ENCODE assay signal across 12 cellular contexts in genomic region chr5:42810905-42811590, GRCh38. TPM values are rescaled to one million over a fixed set of nuclear protein-coding genes. Genes with fewer than 3 reads are reported as not detected.
DNase-seq lines count a peak whose midpoint lies in the region; ATAC-seq, FAIRE-seq and TF ChIP-seq lines count a peak whose summit lies in the region.
"Had no signal": no experiment of that assay in that cellular context is flagged by ENCODE, and none has a peak within 500 bp of the region (broad histone marks: within the 10 kb centered on the region; RNA-seq: fewer than 3 reads in every experiment).

No MANE protein-coding gene starts in this region.

- no peak overlapping the region for H2AK5ac ChIP-seq in H1 (ENCODE audit: low read depth, low read length)

- WGBS in H1 (ENCODE audit: extremely low coverage in 1 of 2, insufficient coverage in 1 of 2, insufficient read length in 1 of 2, insufficient replicate concordance in 2 of 2, low coverage in 1 of 2, low lambda C conversion rate in 2 of 2, missing lambda C conversion rate in 1 of 2), 2 experiments = 89% methylated on average over 2 of the region's 2 CpGs; no CpG with 5 or more reads in 1 of the 2 experiments
- WGBS in liver = 24% methylated on average over 2 of the region's 2 CpGs
- 41 to 60% (median 50%) methylated on average over 2 of the region's 2 CpGs for WGBS in spleen, 5 donors

- no peaks in the 10 kb centered on the region for H3K23me2 ChIP-seq in H1 (ENCODE audit: low read depth, low read length)

- H3K27me3 Mint-ChIP-seq in CD4-positive, alpha-beta memory T cell = no peaks in the 10 kb centered on the region
- H3K27me3 Mint-ChIP-seq: CD8-positive, alpha-beta memory T cell had no signal

- no peak overlapping the region for H3K4me3 ChIP-seq in KMS-11 (IDR thresholded peaks at IDR 0.05; ENCODE audit: insufficient read depth, low read depth, low read length)
- H3K4me3 ChIP-seq in H1 (ENCODE audit: extremely low read depth in 1 of 4, insufficient read depth in 2 of 4, low read depth in 3 of 4, low read length in 4 of 4) = peak overlapping the region; percentile 19 to 53 (median 28); a peak in 6 of 8 replicates
- peak overlapping the region; percentile 76 to 84 (median 82) for H3K4me3 ChIP-seq in liver (ENCODE audit: low read depth in 1 of 3, low read length in 3 of 3)
- peak overlapping the region; percentile 24 to 73 (median 43) for H3K4me3 ChIP-seq in spleen
- no peak overlapping the region for H3K4me3 ChIP-seq in CD4-positive, alpha-beta memory T cell (ENCODE audit: low read length in 2 of 2)

- H3K4me3 Mint-ChIP-seq in CD4-positive, alpha-beta memory T cell = no peak overlapping the region
- H3K4me3 Mint-ChIP-seq: CD8-positive, alpha-beta memory T cell had no signal

- no peak for ATAC-seq in GM21737 (IDR thresholded peaks at IDR 0.05; ENCODE audit: unreplicated experiment)

- H3K18ac ChIP-seq in H1 (ENCODE audit: extremely low read depth, low read length) = no peak overlapping the region

- intact Hi-C loops in spleen (cut with DNase I; ENCODE audit: low total_unique reads) = loop anchor here (10.0 kb wide), 1 partner anchor 64 kb away; no protein-coding TSS in a partner anchor
- intact Hi-C loops in CD4-positive, alpha-beta memory T cell (cut with micrococcal nuclease) = no loop called here

- CTCF ChIA-PET in H1 (lab: Charles Lee; ENCODE audit: partially characterized antibody) = interaction anchor here (0.8 to 2.2 kb wide), 2 partner anchors 44 to 78 kb away, joined by 3 to 8 read pairs; no protein-coding TSS in a partner anchor
- CTCF ChIA-PET in CD4-positive, alpha-beta memory T cell (lab: Charles Lee; ENCODE audit: partially characterized antibody) = no interaction called here

- POLR2A ChIA-PET in H1 (lab: Charles Lee; ENCODE audit: partially characterized antibody) = interaction anchor here (1.9 kb wide), 1 partner anchor 9 kb away, joined by 4 read pairs; no protein-coding TSS in a partner anchor
- POLR2A ChIA-PET in CD4-positive, alpha-beta memory T cell (lab: Charles Lee; ENCODE audit: partially characterized antibody) = no interaction called here

- H4K5ac ChIP-seq in H1 (ENCODE audit: insufficient read length, low read depth, low read length) = no peak overlapping the region

- no peak for TF ChIP-seq EP300 in H1 (IDR thresholded peaks at IDR 0.05; ENCODE audit: borderline replicate concordance in 1 of 2, low read depth in 2 of 2, low read length in 2 of 2)

- no peak overlapping the region for H2BK20ac ChIP-seq in H1 (ENCODE audit: low read length)

- H3K9ac ChIP-seq in KMS-11 (no peak overlapping the region), H1 (replicated peaks in 1 of 4; ENCODE audit: extremely low read depth in 1 of 4, low read depth in 3 of 4, low read length in 3 of 4) (peak overlapping the region in 1 of 4 experiments; percentile 58; a peak in 1 of 7 replicates), liver (ENCODE audit: low read depth in 1 of 2, low read length in 2 of 2) (peak overlapping the region; percentile 90 to 98)

- H3K56ac ChIP-seq in H1 (replicated peaks; ENCODE audit: insufficient read length, low read depth, low read length) = no peak overlapping the region

- no peak overlapping the region for H3K14ac ChIP-seq in H1 (ENCODE audit: insufficient read length)

- H3K4me1 ChIP-seq in KMS-11 (ENCODE audit: low read depth, poor library complexity, severe bottlenecking) (peaks cover 19% of the 10 kb centered on the region), H1 (replicated peaks in 1 of 4; ENCODE audit: control insufficient read depth in 3 of 4, insufficient read depth in 4 of 4, low read length in 3 of 4) (peaks cover 7 to 13% (median 10%) of the 10 kb centered on the region in 4 experiments; a peak in 5 of 7 replicates), liver (ENCODE audit: control insufficient read depth in 4 of 4, insufficient read depth in 4 of 4, low read length in 3 of 4) (peaks cover 6 to 45% (median 31%) of the 10 kb centered on the region in 4 donors), spleen (peaks cover 0 to 33% (median 17%) of the 10 kb centered on the region in 6 donors)
- H3K4me1 ChIP-seq in CD4-positive, alpha-beta memory T cell (ENCODE audit: insufficient read depth, low read length) = no peaks in the 10 kb centered on the region

- H3K4ac ChIP-seq in H1 (replicated peaks; ENCODE audit: insufficient read length, low read depth, low read length) = no peak overlapping the region

- H2BK5ac ChIP-seq in H1 (ENCODE audit: low read depth, low read length) = no peak overlapping the region

- no peak overlapping the region for H4K8ac ChIP-seq in H1 (ENCODE audit: extremely low read depth, insufficient read depth, low read length)

- H3K27me3 ChIP-seq in KMS-11 (ENCODE audit: insufficient read depth, low read depth) (no peaks in the 10 kb centered on the region), H1 (replicated peaks in 1 of 4; ENCODE audit: control insufficient read depth in 3 of 4, extremely low read depth in 1 of 4, insufficient read depth in 3 of 4, low read length in 3 of 4) (no peaks in the 10 kb centered on the region), liver (ENCODE audit: control insufficient read depth in 4 of 4, insufficient read depth in 4 of 4, low read length in 3 of 4) (no peaks in the 10 kb centered on the region), spleen (replicated peaks in 1 of 7) (no peaks in the 10 kb centered on the region)
- H3K27me3 ChIP-seq in CD4-positive, alpha-beta memory T cell (ENCODE audit: insufficient read depth, low read length) = no peaks in the 10 kb centered on the region
- H3K27me3 ChIP-seq: brain microvascular endothelial cell had no signal

- H3K36me3 ChIP-seq in KMS-11 (ENCODE audit: insufficient read depth) (no peaks in the 10 kb centered on the region), H1 (ENCODE audit: control insufficient read depth in 2 of 4, insufficient read depth in 4 of 4, low read length in 3 of 4) (peaks cover 0 to 9% (median 1%) of the 10 kb centered on the region in 4 experiments; a peak in 2 of 8 replicates), liver (ENCODE audit: control insufficient read depth in 4 of 4, insufficient read depth in 3 of 4, low read depth in 1 of 4, low read length in 3 of 4) (peaks cover 2 to 17% (median 12%) of the 10 kb centered on the region in 4 donors), spleen (peaks cover 0 to 17% (median 0%) of the 10 kb centered on the region in 6 donors)
- H3K36me3 ChIP-seq in CD4-positive, alpha-beta memory T cell (ENCODE audit: insufficient read depth, low read length) = no peaks in the 10 kb centered on the region
- H3K36me3 ChIP-seq: brain microvascular endothelial cell had no signal

- H3K27ac ChIP-seq in KMS-11 (no peak overlapping the region), H1 (ENCODE audit: low read depth, low read length) (no peak overlapping the region), liver (ENCODE audit: low read depth in 1 of 2, low read length in 2 of 2) (peak overlapping the region; percentile 70 to 82), spleen (peak overlapping the region; percentile 4 to 88 (median 76))
- H3K27ac ChIP-seq in CD4-positive, alpha-beta memory T cell (ENCODE audit: low read depth, low read length) = no peak overlapping the region
- H3K27ac ChIP-seq: brain microvascular endothelial cell had no signal

- TF ChIP-seq CTCF in KMS-11 (conservative IDR thresholded peaks at IDR 0.05; ENCODE audit: low read depth, low read length) = no peak
- no peak for TF ChIP-seq CTCF in H1 (IDR thresholded peaks at IDR 0.05; ENCODE audit: control extremely low read depth in 1 of 3, insufficient read depth in 1 of 3, low read depth in 1 of 3, low read length in 3 of 3)
- no peak for TF ChIP-seq CTCF in liver (IDR thresholded peaks at IDR 0.05; ENCODE audit: low read depth, low read length, missing input control)
- no peak for TF ChIP-seq CTCF in spleen (IDR thresholded peaks at IDR 0.05 in 8 of 11, conservative IDR thresholded peaks at IDR 0.05 in 3 of 11)

- FAIRE-seq in H1 (lab: Jason Lieb, UNC) = no peak
- FAIRE-seq: RCC 7860 had no signal

- no peak overlapping the region for H3K23ac ChIP-seq in H1 (ENCODE audit: insufficient read length)

- no peaks in the 10 kb centered on the region for H3K9me3 ChIP-seq in H1 (ENCODE audit: insufficient read depth in 2 of 2, low read depth in 1 of 2, low read length in 1 of 2)
- no peaks in the 10 kb centered on the region for H3K9me3 ChIP-seq in liver (ENCODE audit: control insufficient read depth in 4 of 4, low read length in 3 of 4)
- H3K9me3 ChIP-seq in spleen = no peaks in the 10 kb centered on the region
- H3K9me3 ChIP-seq in CD4-positive, alpha-beta memory T cell (ENCODE audit: control insufficient read depth in 1 of 2, low read length in 2 of 2) = no peaks in the 10 kb centered on the region

- no peaks in the 10 kb centered on the region for H3K79me2 ChIP-seq in KMS-11 (ENCODE audit: insufficient read depth, low read depth)
- H3K79me2 ChIP-seq in H1 (ENCODE audit: control insufficient read depth in 1 of 2, insufficient read depth in 2 of 2, low read length in 2 of 2) = peaks cover 0 to 6% of the 10 kb centered on the region in 2 experiments; a peak in 1 of 4 replicates

- no peaks in the 10 kb centered on the region for H3K9me3 Mint-ChIP-seq in CD4-positive, alpha-beta memory T cell
- H3K9me3 Mint-ChIP-seq: CD8-positive, alpha-beta memory T cell had no signal

- DNase-seq in H1 (ENCODE audit: low read depth in 1 of 2, low spot score in 2 of 2) = no peak
- no peak for DNase-seq in spleen
- DNase-seq in CD4-positive, alpha-beta memory T cell = no peak
- no peak for DNase-seq in activated CD8-positive, alpha-beta memory T cell treated with anti-CD3 and anti-CD28 coated beads, Interleukin-2, amount 50 U/mL, for 48 hours
- no peak for DNase-seq in putamen (ENCODE audit: low spot score)
- DNase-seq: activated CD4-positive, alpha-beta T cell treated with anti-CD3 and anti-CD28 coated beads for 48 hours; brain microvascular endothelial cell; CD8-positive, alpha-beta memory T cell had no signal

- no peak overlapping the region for H3K27ac Mint-ChIP-seq in CD4-positive, alpha-beta memory T cell

- H3K4me2 ChIP-seq in KMS-11 (peak overlapping the region; percentile 38), H1 (ENCODE audit: insufficient read depth in 1 of 2, low read depth in 2 of 2, low read length in 2 of 2) (peak overlapping the region; percentile 58 to 78)

- TF ChIP-seq POLR2A in H1 (IDR thresholded peaks at IDR 0.05; ENCODE audit: control extremely low read depth in 1 of 2, low read depth in 2 of 2, low read length in 2 of 2) = no peak
- TF ChIP-seq POLR2A in spleen (IDR thresholded peaks at IDR 0.05) = no peak

- H4K20me1 ChIP-seq in KMS-11 (ENCODE audit: insufficient read depth) (no peaks in the 10 kb centered on the region), H1 (replicated peaks in 1 of 2; ENCODE audit: control insufficient read depth in 1 of 2, insufficient read depth in 2 of 2, low read length in 2 of 2) (no peaks in the 10 kb centered on the region)

- TF ChIP-seq RAD21 in H1 (IDR thresholded peaks at IDR 0.05 in 1 of 2, conservative IDR thresholded peaks at IDR 0.05 in 1 of 2; ENCODE audit: low read depth in 2 of 2, low read length in 2 of 2) = no peak
- TF ChIP-seq RAD21 in liver (IDR thresholded peaks at IDR 0.05) = no peak

- no peak overlapping the region for H2BK15ac ChIP-seq in H1 (ENCODE audit: low read length)

- H3K79me1 ChIP-seq in H1 (ENCODE audit: low read depth, low read length) = no peaks in the 10 kb centered on the region

- peaks cover 0 to 10% (median 3%) of the 10 kb centered on the region in 4 donors for H3K4me1 Mint-ChIP-seq in CD4-positive, alpha-beta memory T cell
- H3K4me1 Mint-ChIP-seq: CD8-positive, alpha-beta memory T cell had no signal

- H3K36me3 Mint-ChIP-seq in CD4-positive, alpha-beta memory T cell = no peaks in the 10 kb centered on the region
- H3K36me3 Mint-ChIP-seq: CD8-positive, alpha-beta memory T cell had no signal

- no peak overlapping the region for H4K91ac ChIP-seq in H1 (replicated peaks; ENCODE audit: insufficient read length, low read length)

- no peak overlapping the region for H2BK120ac ChIP-seq in H1 (replicated peaks; ENCODE audit: low read depth, low read length)

- peak overlapping the region; percentile 58; the same call in 1 of the 2 replicates for H2AFZ ChIP-seq in KMS-11 (ENCODE audit: low read depth)
- H2AFZ ChIP-seq in H1 (ENCODE audit: low read length) = no peak overlapping the region

- no peak overlapping the region for H2BK12ac ChIP-seq in H1 (ENCODE audit: low read depth, low read length)

RNA-seq across cellular contexts. Expression of gene SELENOP, which starts 0.6 kb away (rescaled TPM):
- 17.0 and 19.4 TPM in 2 replicates for total RNA-seq in H1 (2021; fragmentation: NEBNext Ultra II Directional; extraction: Animal tissue kit (Norgen Biotek cat#: 25700))
- polyA plus RNA-seq in H1 (2011; rRNA removed) (4.9 and 5.5 TPM in 2 replicates), liver (1,000 to 10,000 TPM in 1 of 2 donors, 100 to 1,000 TPM in 1; 880 to 1,788 TPM), spleen (100 to 1,000 TPM in 2 of 3 donors, 10 to 100 TPM in 1; 98.7 to 253 (median 188) TPM)
- polyA plus RNA-seq in H1 (2011; cell fraction: cytosol; rRNA removed) = 8.5 TPM
- 6.1 TPM for polyA plus RNA-seq in H1 (2011; cell fraction: nucleus; rRNA removed)
- polyA plus RNA-seq in H1 (2012, experiment 1 of 2) = 9.6 to 15.1 TPM (median 11.2 TPM) in 4 replicates
- polyA plus RNA-seq in H1 (2012, experiment 2 of 2) = 2.6 TPM
- polyA plus RNA-seq in H1 (2013, experiment 1 of 2) = 8.4 TPM
- 8.9 TPM for polyA plus RNA-seq in H1 (2013, experiment 2 of 2)
- polyA minus RNA-seq in H1 (2011; rRNA and poly(A)+ RNA removed) = 10.4 and 11.3 TPM in 2 replicates
- 7.8 TPM for polyA minus RNA-seq in H1 (2011; cell fraction: cytosol; rRNA and poly(A)+ RNA removed)
- polyA minus RNA-seq in H1 (2011; cell fraction: nucleus; rRNA and poly(A)+ RNA removed) = 15.9 TPM
- total RNA-seq in liver (1,000 to 10,000 TPM in 1 of 2 donors, 100 to 1,000 TPM in 1; 944 to 1,776 TPM), spleen (1,000 to 10,000 TPM in 5 of 7 donors, 100 to 1,000 TPM in 2; 411 to 2,596 (median 1,474) TPM)
- 1 to 10 TPM in 1 of 2 experiments, under 1 TPM in 1; 0.86 to 1.4 TPM for total RNA-seq in CD4-positive, alpha-beta memory T cell
- polyA plus RNA-seq in CD4-positive, alpha-beta memory T cell = under 1 TPM in 1 of 2 donors, not detected in 1; 0.64 TPM
- polyA plus RNA-seq: CD8-positive, alpha-beta memory T cell had no signal

RNA-seq across cellular contexts. Expression of gene CCDC152, which starts 54.4 kb away (rescaled TPM):
- 9.5 and 10.2 TPM in 2 replicates for total RNA-seq in H1 (2021; fragmentation: NEBNext Ultra II Directional; extraction: Animal tissue kit (Norgen Biotek cat#: 25700))
- polyA plus RNA-seq in H1 (2011; rRNA removed) (1.8 and 2.6 TPM in 2 replicates), liver (10 to 100 TPM in 1 of 2 donors, 1 to 10 TPM in 1; 5.6 to 81.4 TPM), spleen (1 to 10 TPM; 1.5 to 3.0 (median 2.0) TPM)
- 3.7 TPM for polyA plus RNA-seq in H1 (2011; cell fraction: cytosol; rRNA removed)
- polyA plus RNA-seq in H1 (2011; cell fraction: nucleus; rRNA removed) = 2.3 TPM
- 2.5 to 5.4 TPM (median 2.9 TPM) in 4 replicates for polyA plus RNA-seq in H1 (2012, experiment 1 of 2)
- 0.45 TPM for polyA plus RNA-seq in H1 (2012, experiment 2 of 2)
- 9.2 TPM for polyA plus RNA-seq in H1 (2013, experiment 1 of 2)
- 8.4 TPM for polyA plus RNA-seq in H1 (2013, experiment 2 of 2)
- 3.8 and 4.9 TPM in 2 replicates for polyA minus RNA-seq in H1 (2011; rRNA and poly(A)+ RNA removed)
- 2.1 TPM for polyA minus RNA-seq in H1 (2011; cell fraction: cytosol; rRNA and poly(A)+ RNA removed)
- polyA minus RNA-seq in H1 (2011; cell fraction: nucleus; rRNA and poly(A)+ RNA removed) = 11.1 TPM
- total RNA-seq in liver (1 to 10 TPM in 1 of 2 donors, under 1 TPM in 1; 0.08 to 1.1 TPM), spleen (1 to 10 TPM in 5 of 7 donors, under 1 TPM in 2; 0.46 to 3.4 (median 1.6) TPM)
- 1 to 10 TPM; 5.9 to 6.9 TPM for total RNA-seq in CD4-positive, alpha-beta memory T cell
- 1 to 10 TPM; 1.3 to 2.4 TPM for polyA plus RNA-seq in CD4-positive, alpha-beta memory T cell

Comparison
In these comparisons a context has a peak if more than half of its experiments do, and no peak if none do; other contexts are left out.
1. H3K27ac ChIP-seq: peak in liver (2 of 2) and spleen (8 of 8); none in KMS-11 (single experiment), H1 (single experiment) and CD4-positive, alpha-beta memory T cell (single experiment).
2. H3K4me3 ChIP-seq: peak in H1 (4 of 4), liver (3 of 3) and spleen (8 of 8); none in KMS-11 (single experiment) and CD4-positive, alpha-beta memory T cell (0 of 2).
3. RNA of gene SELENOP, which starts 0.6 kb away (total RNA-seq): 944 to 1,776 TPM in liver and 411 to 2,596 TPM in spleen; 17.0 to 19.4 TPM in H1 and 0.86 to 1.4 TPM in CD4-positive, alpha-beta memory T cell; every median in the first group is over 10 times any median in the second.